Comparison of ENCODE assay signal across 22 cellular contexts in the genomic region with DNA sequence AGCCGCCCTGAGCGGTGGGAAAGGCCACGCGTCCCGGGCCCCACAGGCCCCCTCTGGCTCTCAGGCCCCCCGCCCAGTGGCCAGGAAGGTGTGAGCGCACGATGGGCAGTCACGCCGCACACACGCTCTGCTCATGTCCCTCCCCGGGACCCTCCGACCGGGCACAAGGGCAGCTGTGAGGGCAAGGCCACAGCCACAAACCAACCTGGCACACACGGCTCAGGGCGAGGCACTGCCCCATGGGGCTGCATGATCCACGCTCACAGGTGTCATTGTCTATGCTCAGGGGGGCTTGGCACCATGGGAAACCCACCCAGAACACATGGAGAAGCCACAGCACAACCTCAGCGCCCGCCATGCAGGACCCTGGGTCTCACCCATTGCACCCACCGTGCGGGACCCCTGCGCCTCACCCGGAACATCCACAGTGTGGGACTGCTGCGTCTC. TPM values are rescaled to one million over a fixed set of nuclear protein-coding genes. Genes with fewer than 3 reads are reported as not detected.
"Had no signal": no experiment of that assay in that cellular context is flagged by ENCODE, and none has a peak within 500 bp of the region (broad histone marks: within the 10 kb centered on the region; RNA-seq: fewer than 3 reads in every experiment).

No MANE protein-coding gene starts in this region.

- H3K36me3 ChIP-seq: ovary had no signal

- H3K4me3 ChIP-seq: heart right ventricle, ovary, spleen, testis, tibial nerve, upper lobe of right lung, vagina had no signal

- DNase-seq: effector memory CD4-positive, alpha-beta T cell; hypothalamus; mesendoderm; naive B cell; spleen; stimulated activated CD4-positive, alpha-beta T cell treated with anti-CD3 and anti-CD28 coated beads, Interleukin-15, amount 100 ng/mL, for 24 hours; stimulated activated CD4-positive, alpha-beta T cell treated with anti-CD3 and anti-CD28 coated beads, Interleukin-2, amount 100 ng/mL, for 24 hours; stimulated activated CD4-positive, alpha-beta T cell treated with anti-CD3 and anti-CD28 coated beads, Interleukin-4, amount 100 ng/mL, for 4 hours; stimulated activated naive B cell treated with anti-CD40 and anti-IgM and Interleukin-4, amounts not matched to agents 10 μg/mL and 1 μg/mL and 100 μg/mL, for 72 hours; stimulated activated naive CD8-positive, alpha-beta T cell treated with anti-CD3 and anti-CD28 coated beads, Interleukin-15, amount 100 ng/mL, for 72 hours; testis; upper lobe of right lung had no signal

- H3K9me3 ChIP-seq: heart right ventricle, ovary, spleen, testis, tibial nerve, upper lobe of right lung, vagina had no signal

- ATAC-seq: esophagus mucosa; heart right ventricle; sciatic nerve; stimulated activated naive B cell treated with anti-CD40 and anti-IgM and Interleukin-4, amounts not matched to agents 10 μg/mL and 1 μg/mL and 100 μg/mL, for 72 hours; stimulated activated naive CD8-positive, alpha-beta T cell treated with anti-CD3 and anti-CD28 coated beads, Interleukin-15, amount 100 ng/mL, for 72 hours; upper lobe of right lung had no signal

- H3K4me1 ChIP-seq: heart right ventricle, spleen, testis, tibial nerve, upper lobe of right lung, vagina had no signal

- H3K27ac ChIP-seq: heart right ventricle, ovary, spleen, testis, tibial nerve, upper lobe of right lung, vagina had no signal

- FAIRE-seq: endometrium, frontal cortex, islet of Langerhans had no signal

- H3K27me3 ChIP-seq: heart right ventricle, ovary, spleen, testis, tibial nerve, upper lobe of right lung, vagina had no signal

RNA-seq across cellular contexts. Expression of a gene that starts 52.0 kb away (rescaled TPM):
- polyA plus RNA-seq: fibroblast of lung had no signal
